In the genomic region with DNA sequence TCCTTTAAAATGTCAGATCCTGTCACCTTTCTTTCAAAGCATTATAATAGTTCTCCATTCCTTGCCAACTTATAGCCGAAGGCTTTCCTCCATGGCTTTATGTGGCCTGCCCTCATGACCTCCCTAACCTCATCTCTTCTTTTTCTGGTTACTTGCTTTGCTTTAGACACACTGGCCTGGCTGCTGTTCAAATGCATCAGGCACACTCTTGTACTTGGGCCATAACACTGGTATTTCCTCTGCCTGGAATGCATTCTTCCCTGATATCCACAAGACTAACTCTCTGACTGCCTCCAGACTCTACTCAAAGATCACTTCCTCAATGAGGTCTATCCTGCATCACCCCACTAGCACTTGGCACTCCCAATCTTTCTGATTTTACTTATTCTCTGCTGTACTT, we compare ENCODE assay signal across 18 cellular contexts.
DNase-seq lines count a peak whose midpoint lies in the region; TF ChIP-seq lines count a peak whose summit lies in the region.
"Had no signal": no experiment of that assay in that cellular context is flagged by ENCODE, and none has a peak within 500 bp of the region (broad histone marks: within the 10 kb centered on the region; RNA-seq: fewer than 3 reads in every experiment).

No MANE protein-coding gene starts in this region.

- H3K4me3 ChIP-seq in MG63 (no peak overlapping the region), cardiac fibroblast (replicated peaks in 1 of 2; ENCODE audit: low read depth in 2 of 2, low read length in 2 of 2) (no peak overlapping the region)
- H3K4me3 ChIP-seq: gastroesophageal sphincter had no signal

- H3K36me3 ChIP-seq in MG63 = peaks cover 5% of the 10 kb centered on the region
- H3K36me3 ChIP-seq: gastroesophageal sphincter had no signal

- H3K27me3 ChIP-seq in MG63 = no peaks in the 10 kb centered on the region
- H3K27me3 ChIP-seq: gastroesophageal sphincter had no signal

- TF ChIP-seq CTCF in cardiac fibroblast (IDR thresholded peaks at IDR 0.05; ENCODE audit: low read depth, low read length) = no peak

- H3K4me1 Mint-ChIP-seq in immature natural killer cell = no peaks in the 10 kb centered on the region
- H3K4me1 Mint-ChIP-seq: activated naive CD8-positive, alpha-beta T cell treated with anti-CD3 and anti-CD28 coated beads for 36 hours; B cell had no signal

- H3K36me3 Mint-ChIP-seq in immature natural killer cell = no peaks in the 10 kb centered on the region
- H3K36me3 Mint-ChIP-seq: activated naive CD8-positive, alpha-beta T cell treated with anti-CD3 and anti-CD28 coated beads for 36 hours had no signal

- H3K9me3 ChIP-seq in MG63 = no peaks in the 10 kb centered on the region
- H3K9me3 ChIP-seq: gastroesophageal sphincter had no signal

- H3K27ac Mint-ChIP-seq in immature natural killer cell = no peak overlapping the region
- H3K27ac Mint-ChIP-seq: activated naive CD8-positive, alpha-beta T cell treated with anti-CD3 and anti-CD28 coated beads for 36 hours; B cell had no signal

- no peaks in the 10 kb centered on the region for H3K27me3 Mint-ChIP-seq in immature natural killer cell (ENCODE audit: low read depth in 3 of 3)
- H3K27me3 Mint-ChIP-seq: activated naive CD8-positive, alpha-beta T cell treated with anti-CD3 and anti-CD28 coated beads for 36 hours; B cell had no signal

- DNase-seq in AG20443 (ENCODE audit: low spot score) (peak; percentile 71), MG63 (peak; percentile 94), cardiac fibroblast (ENCODE audit: low read depth in 2 of 2) (peak; percentile 94), kidney tubule cell (ENCODE audit: low spot score) (peak; percentile 66), immature natural killer cell (no peak), NCI-H1436 treated with DMSO at 0.1 percent for 48 hours (lab: John Stamatoyannopoulos, UW) (no peak)
- no peak for DNase-seq in activated CD8-positive, alpha-beta memory T cell treated with anti-CD3 and anti-CD28 coated beads for 24 hours
- DNase-seq in activated effector memory CD4-positive, alpha-beta T cell treated with anti-CD3 and anti-CD28 coated beads, Interleukin-2, amount 50 U/mL, for 16 hours = no peak
- DNase-seq: activated CD4-positive, CD25-positive, alpha-beta regulatory T cell treated with anti-CD3 and anti-CD28 coated beads, Interleukin-2, amount 50 U/mL, for 72 hours; activated naive CD8-positive, alpha-beta T cell treated with anti-CD3 and anti-CD28 coated beads for 36 hours; cortex of kidney; DMS53; islet precursor cell; NCI-H1092 treated with DMSO at 0.1 percent for 48 hours; NCI-H345; stimulated activated CD4-positive, alpha-beta T cell treated with anti-CD3 and anti-CD28 coated beads, Interleukin-15, amount 100 ng/mL, for 24 hours had no signal

- peaks cover 5 to 35% (median 20%) of the 10 kb centered on the region in 6 donors for H3K9me3 Mint-ChIP-seq in immature natural killer cell

- H3K4me3 Mint-ChIP-seq in immature natural killer cell = no peak overlapping the region
- H3K4me3 Mint-ChIP-seq: activated naive CD8-positive, alpha-beta T cell treated with anti-CD3 and anti-CD28 coated beads for 36 hours; B cell had no signal

Comparison
In these comparisons a context has a peak if more than half of its experiments do, and no peak if none do; other contexts are left out.
1. DNase-seq: peak in AG20443 (single experiment), MG63 (single experiment), cardiac fibroblast (2 of 2) and kidney tubule cell (single experiment); none in activated CD8-positive, alpha-beta memory T cell treated with anti-CD3 and anti-CD28 coated beads for 24 hours (single experiment), activated effector memory CD4-positive, alpha-beta T cell treated with anti-CD3 and anti-CD28 coated beads, Interleukin-2, amount 50 U/mL, for 16 hours (single experiment), immature natural killer cell (0 of 3) and NCI-H1436 treated with DMSO at 0.1 percent for 48 hours (single experiment).